Comparison of ENCODE assay signal across 9 cellular contexts in the genomic region with DNA sequence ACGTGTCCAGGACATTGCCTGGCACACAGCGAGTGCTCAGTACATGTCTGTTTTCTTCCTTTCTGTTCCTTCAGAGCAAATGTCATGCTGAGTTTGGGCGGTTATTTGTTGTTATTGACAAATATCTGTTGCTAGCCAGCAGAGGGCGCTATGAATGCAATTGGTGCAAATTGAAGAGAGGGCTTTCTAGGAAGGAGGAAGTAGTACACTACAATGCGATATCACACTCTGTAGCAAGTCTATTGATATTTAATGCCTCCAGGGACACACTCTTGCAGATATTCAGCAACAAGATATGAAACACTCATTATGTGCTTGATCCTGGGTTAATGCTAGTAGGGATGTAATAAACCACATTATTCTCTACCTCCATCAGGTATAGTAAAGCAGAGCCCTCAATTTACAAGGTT.
DNase-seq lines count a peak whose midpoint lies in the region; ATAC-seq, FAIRE-seq and TF ChIP-seq lines count a peak whose summit lies in the region.
"Had no signal": no experiment of that assay in that cellular context is flagged by ENCODE, and none has a peak within 500 bp of the region (broad histone marks: within the 10 kb centered on the region; RNA-seq: fewer than 3 reads in every experiment).

No MANE protein-coding gene starts in this region.

- TF ChIP-seq CTCF in LNCAP (IDR thresholded peaks at IDR 0.05) = peak; percentile 80
- peak; percentile 92 for TF ChIP-seq CTCF in OCI-LY7 (conservative IDR thresholded peaks at IDR 0.05; ENCODE audit: low read length)
- peak; percentile 43 for TF ChIP-seq CTCF in foreskin keratinocyte (conservative IDR thresholded peaks at IDR 0.05)

- no peak overlapping the region for H3K4me2 ChIP-seq in OCI-LY7 (ENCODE audit: low read length)

- no peaks in the 10 kb centered on the region for H3K9me3 ChIP-seq in OCI-LY7 (ENCODE audit: low read length)

- no peaks in the 10 kb centered on the region for H4K20me1 ChIP-seq in OCI-LY7 (ENCODE audit: insufficient read depth, low read length)

- CTCF ChIA-PET in OCI-LY7 (lab: Charles Lee; ENCODE audit: unreplicated experiment) = no interaction called here

- no peak overlapping the region for H2AFZ ChIP-seq in OCI-LY7 (ENCODE audit: low read length)

- no peak for FAIRE-seq in urothelium cell line (lab: Jason Lieb, UNC)

- no peaks in the 10 kb centered on the region for H3K9me2 ChIP-seq in OCI-LY7 (ENCODE audit: insufficient read depth, low read length)

- H3K4me1 ChIP-seq in OCI-LY7 (ENCODE audit: insufficient read depth, low read length, poor library complexity, severe bottlenecking) = no peaks in the 10 kb centered on the region
- H3K4me1 ChIP-seq in foreskin keratinocyte = no peaks in the 10 kb centered on the region
- H3K4me1 ChIP-seq: SJSA1 had no signal

- POLR2A ChIA-PET in OCI-LY7 (lab: Charles Lee) = no interaction called here

- DNase-seq in DMS53 (lab: John Stamatoyannopoulos, UW) (peak; percentile 81), GM19240 (ENCODE audit: insufficient read length, low spot score) (peak; percentile 51), OCI-LY7 (ENCODE audit: low spot score) (peak; percentile 71), foreskin keratinocyte (no peak), urothelium cell line (ENCODE audit: low spot score) (peak; percentile 31), cardiac septum (ENCODE audit: low spot score) (no peak)

- H3K27ac ChIP-seq in OCI-LY7 (ENCODE audit: low read depth, low read length, poor library complexity, severe bottlenecking) (no peak overlapping the region), foreskin keratinocyte (no peak overlapping the region)
- H3K27ac ChIP-seq: SJSA1 had no signal

- H3K36me3 ChIP-seq in OCI-LY7 (ENCODE audit: insufficient read depth, low read length) = no peaks in the 10 kb centered on the region
- H3K36me3 ChIP-seq: SJSA1 had no signal

- BruUV-seq in OCI-LY7 (replicated peaks; lab: Mats Ljungman, UMichigan) = no TSS peak

- H3K27me3 ChIP-seq in foreskin keratinocyte = no peaks in the 10 kb centered on the region
- H3K27me3 ChIP-seq: SJSA1 had no signal

- no peaks in the 10 kb centered on the region for H3K79me2 ChIP-seq in OCI-LY7 (ENCODE audit: insufficient read depth, low read depth, low read length)

- H3K4me3 ChIP-seq in OCI-LY7 (ENCODE audit: low read depth, low read length, poor library complexity, severe bottlenecking) = no peak overlapping the region
- H3K4me3 ChIP-seq: SJSA1 had no signal

- intact Hi-C loops in OCI-LY7 (cut with micrococcal nuclease; ENCODE audit: unreplicated experiment) = loop anchor here (10.0 kb wide), 2 partner anchors 131 to 309 kb away; no protein-coding TSS in a partner anchor
- intact Hi-C loops in cardiac septum (cut with DNase I) = no loop called here

- no peak for ATAC-seq in foreskin keratinocyte
- no peak for ATAC-seq in HG03565 (IDR thresholded peaks at IDR 0.05; ENCODE audit: unreplicated experiment)

Comparison
In these comparisons a context has a peak if more than half of its experiments do, and no peak if none do; other contexts are left out.
1. DNase-seq: peak in DMS53 (single experiment), GM19240 (single experiment), OCI-LY7 (single experiment) and urothelium cell line (single experiment); none in foreskin keratinocyte (0 of 2) and cardiac septum (single experiment).
2. Peak in every context shown above with its lines, with median percentiles within 50 percentile points of each other: CTCF ChIP-seq.